26 cellular contexts compared by ENCODE assay signal in the genomic region with DNA sequence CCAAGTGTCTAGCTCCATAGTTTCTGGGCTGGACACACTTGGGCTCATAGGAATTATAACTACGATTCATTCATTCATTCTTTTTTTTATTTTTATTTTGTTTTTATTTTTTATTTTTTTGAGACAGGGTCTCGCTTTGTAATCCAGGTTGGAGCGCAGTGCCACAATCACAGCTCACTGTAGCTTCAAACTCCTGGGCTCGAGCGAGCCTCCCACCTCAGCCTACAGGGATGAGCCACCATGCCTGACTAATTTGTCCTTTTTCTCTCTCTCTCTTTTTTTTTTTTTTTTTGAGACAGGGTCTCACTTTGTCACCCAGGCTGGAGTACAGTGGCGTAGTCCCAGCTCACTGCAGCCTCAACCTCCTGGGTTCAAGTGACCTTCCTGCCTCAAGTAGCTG.
"Had no signal": no experiment of that assay in that cellular context is flagged by ENCODE, and none has a peak within 500 bp of the region (broad histone marks: within the 10 kb centered on the region; RNA-seq: fewer than 3 reads in every experiment).

No MANE protein-coding gene starts in this region.

- DNase-seq: natural killer cell; occipital lobe; ovary; psoas muscle; right lobe of liver; sigmoid colon; small intestine; stimulated activated CD4-positive, alpha-beta T cell treated with anti-CD3 and anti-CD28 coated beads, Interleukin-15, amount 100 ng/mL, for 24 hours; stimulated activated CD4-positive, alpha-beta T cell treated with anti-CD3 and anti-CD28 coated beads, Interleukin-2, amount 100 ng/mL, for 24 hours; stimulated activated CD4-positive, alpha-beta T cell treated with anti-CD3 and anti-CD28 coated beads, Interleukin-2, amount 100 ng/mL, for 48 hours; stimulated activated CD4-positive, alpha-beta T cell treated with anti-CD3 and anti-CD28 coated beads, Interleukin-4, amount 100 ng/mL, for 24 hours; stimulated activated naive CD4-positive, alpha-beta T cell; stimulated activated naive CD8-positive, alpha-beta T cell treated with anti-CD3 and anti-CD28 coated beads, Interleukin-15, amount 100 ng/mL, for 72 hours; stimulated activated naive CD8-positive, alpha-beta T cell treated with anti-CD3 and anti-CD28 coated beads, Interleukin-15, Interleukin-2, amounts not matched to agents 100 U/mL and 50 U/mL, for 24 hours; substantia nigra; testis; tibial artery; transverse colon had no signal

- H3K36me3 Mint-ChIP-seq: neural progenitor cell, type B pancreatic cell had no signal

- H3K4me3 Mint-ChIP-seq: natural killer cell; nephron; neural progenitor cell; stimulated activated memory B cell treated with anti-CD40 and anti-IgM and Interleukin-4, amounts not matched to agents 10 μg/mL and 1 μg/mL and 100 μg/mL, for 72 hours; stimulated activated naive CD8-positive, alpha-beta T cell treated with anti-CD3 and anti-CD28 coated beads, Interleukin-15, amount 100 ng/mL, for 72 hours; type B pancreatic cell had no signal

- H3K27me3 Mint-ChIP-seq: progenitor cell of endocrine pancreas; stimulated activated memory B cell treated with anti-CD40 and anti-IgM and Interleukin-4, amounts not matched to agents 10 μg/mL and 1 μg/mL and 100 μg/mL, for 72 hours; stimulated activated naive CD8-positive, alpha-beta T cell treated with anti-CD3 and anti-CD28 coated beads, Interleukin-15, amount 100 ng/mL, for 72 hours had no signal

- H3K4me1 Mint-ChIP-seq: stimulated activated memory B cell treated with anti-CD40 and anti-IgM and Interleukin-4, amounts not matched to agents 10 μg/mL and 1 μg/mL and 100 μg/mL, for 72 hours had no signal

- H3K9me3 ChIP-seq: ovary, psoas muscle, right lobe of liver, sigmoid colon, suprapubic skin, testis, tibial artery, transverse colon, vagina had no signal

- ATAC-seq: natural killer cell; psoas muscle; right cardiac atrium; right lobe of liver; stimulated activated memory B cell treated with anti-CD40 and anti-IgM and Interleukin-4, amounts not matched to agents 10 μg/mL and 1 μg/mL and 100 μg/mL, for 72 hours; stimulated activated naive CD8-positive, alpha-beta T cell treated with anti-CD3 and anti-CD28 coated beads, Interleukin-15, amount 100 ng/mL, for 72 hours; stimulated activated naive CD8-positive, alpha-beta T cell treated with anti-CD3 and anti-CD28 coated beads, Interleukin-15, Interleukin-2, amounts not matched to agents 100 U/mL and 50 U/mL, for 24 hours had no signal

- H3K27ac Mint-ChIP-seq: neural progenitor cell; progenitor cell of endocrine pancreas; stimulated activated memory B cell treated with anti-CD40 and anti-IgM and Interleukin-4, amounts not matched to agents 10 μg/mL and 1 μg/mL and 100 μg/mL, for 72 hours; stimulated activated naive CD8-positive, alpha-beta T cell treated with anti-CD3 and anti-CD28 coated beads, Interleukin-15, amount 100 ng/mL, for 72 hours; type B pancreatic cell had no signal

- H3K9me3 Mint-ChIP-seq: natural killer cell; nephron; neural progenitor cell; stimulated activated memory B cell treated with anti-CD40 and anti-IgM and Interleukin-4, amounts not matched to agents 10 μg/mL and 1 μg/mL and 100 μg/mL, for 72 hours; stimulated activated naive CD8-positive, alpha-beta T cell treated with anti-CD3 and anti-CD28 coated beads, Interleukin-15, amount 100 ng/mL, for 72 hours; type B pancreatic cell had no signal
